13 cellular contexts compared by ENCODE assay signal in genomic region chr20:46343358-46344357, GRCh38. TPM values are rescaled to one million over a fixed set of nuclear protein-coding genes. Genes with fewer than 3 reads are reported as not detected.
DNase-seq lines count a peak whose midpoint lies in the region; ATAC-seq and TF ChIP-seq lines count a peak whose summit lies in the region.
"Had no signal": no experiment of that assay in that cellular context is flagged by ENCODE, and none has a peak within 500 bp of the region (broad histone marks: within the 10 kb centered on the region; RNA-seq: fewer than 3 reads in every experiment).

No MANE protein-coding gene starts in this region.

- H3K79me2 ChIP-seq in mammary epithelial cell (ENCODE audit: insufficient read depth, low read length): no peaks in the 10 kb centered on the region

- no peak overlapping the region for H3K27ac Mint-ChIP-seq in HFFc6

- no peaks in the 10 kb centered on the region for H3K79me1 ChIP-seq in neuronal stem cell (ENCODE audit: low read depth, low read length)

- H3K4me1 ChIP-seq in body of pancreas (peaks cover 14% of the 10 kb centered on the region), neuronal stem cell (ENCODE audit: control insufficient read depth in 2 of 2, insufficient read depth in 1 of 2, low read depth in 1 of 2, low read length in 2 of 2) (peaks cover 32 to 43% of the 10 kb centered on the region in 2 donors), mammary epithelial cell (ENCODE audit: insufficient read depth, low read length) (no peaks in the 10 kb centered on the region)

- H3K4me3 ChIP-seq in body of pancreas (no peak overlapping the region), neuronal stem cell (ENCODE audit: low read length in 2 of 2) (no peak overlapping the region), H7 (ENCODE audit: insufficient read depth, low read depth, low read length) (no peak overlapping the region), mammary epithelial cell (replicated peaks in 1 of 3; ENCODE audit: insufficient read depth in 1 of 3, low read depth in 2 of 3, low read length in 3 of 3) (no peak overlapping the region)
- H3K4me3 ChIP-seq: cardiac muscle cell, sigmoid colon, SK-N-MC had no signal

- H2BK5ac ChIP-seq in neuronal stem cell (ENCODE audit: low read length): no peak overlapping the region

- H4K8ac ChIP-seq in neuronal stem cell (ENCODE audit: low read depth, low read length): no peak overlapping the region

- no TSS peak for BruUV-seq in mammary epithelial cell (replicated peaks; lab: Mats Ljungman, UMichigan)

- TF ChIP-seq CTCF in HFFc6 (IDR thresholded peaks at IDR 0.05): no peak
- no peak for TF ChIP-seq CTCF in body of pancreas (IDR thresholded peaks at IDR 0.05)
- no peak for TF ChIP-seq CTCF in mammary epithelial cell (conservative IDR thresholded peaks at IDR 0.05 in 1 of 2, IDR thresholded peaks at IDR 0.05 in 1 of 2; ENCODE audit: extremely low read depth in 1 of 2, insufficient read depth in 1 of 2, low read depth in 1 of 2, low read length in 2 of 2)

- no peak overlapping the region for H3K14ac ChIP-seq in neuronal stem cell (ENCODE audit: low read length)

- no peak overlapping the region for H2BK15ac ChIP-seq in neuronal stem cell (ENCODE audit: low read length)

- peak overlapping the region; percentile 66 for H3K18ac ChIP-seq in neuronal stem cell (ENCODE audit: low read length)

- H3K36me3 ChIP-seq in body of pancreas (replicated peaks in 1 of 2; ENCODE audit: insufficient read depth in 1 of 2, low read depth in 2 of 2): no peaks in the 10 kb centered on the region
- H3K36me3 ChIP-seq in neuronal stem cell (replicated peaks in 1 of 2; ENCODE audit: control insufficient read depth in 2 of 2, insufficient read depth in 2 of 2, low read length in 2 of 2): no peaks in the 10 kb centered on the region
- no peaks in the 10 kb centered on the region for H3K36me3 ChIP-seq in H7 (replicated peaks; ENCODE audit: control insufficient read depth, insufficient read depth, low read length)
- no peaks in the 10 kb centered on the region for H3K36me3 ChIP-seq in mammary epithelial cell (ENCODE audit: insufficient read depth, low read length)
- H3K36me3 ChIP-seq: cardiac muscle cell, sigmoid colon had no signal

- peak overlapping the region; percentile 22; the same call in 1 of the 2 replicates for H3K4me3 Mint-ChIP-seq in HFFc6

- in situ Hi-C loops in mammary epithelial cell (cut with MboI; ENCODE audit: low sequenced_read_pairs in 2 of 2): loop anchor here in 1 of 2 donors (25.0 kb wide), 1 partner anchor 206 kb away; no protein-coding TSS in a partner anchor

- H2BK12ac ChIP-seq in neuronal stem cell (ENCODE audit: low read length): no peak overlapping the region

- no peak overlapping the region for H2BK120ac ChIP-seq in neuronal stem cell (ENCODE audit: low read depth, low read length)

- H3K27me3 Mint-ChIP-seq in HFFc6 (ENCODE audit: insufficient read depth): peaks cover 47% of the 10 kb centered on the region

- no peak for TF ChIP-seq POLR2A in body of pancreas (IDR thresholded peaks at IDR 0.05)

- no peak overlapping the region for H3K23ac ChIP-seq in neuronal stem cell (ENCODE audit: low read depth, low read length, poor library complexity)

- peaks cover 5% of the 10 kb centered on the region for H3K4me1 Mint-ChIP-seq in HFFc6 (ENCODE audit: low read depth)

- H3K9ac ChIP-seq in neuronal stem cell (ENCODE audit: low read depth, low read length, poor library complexity): no peak overlapping the region
- no peak overlapping the region for H3K9ac ChIP-seq in mammary epithelial cell (ENCODE audit: insufficient read depth, low read length)

- DNase-seq in NCI-H1436 (lab: John Stamatoyannopoulos, UW) (peak; percentile 13), NCI-H1436 treated with DMSO at 0.1 percent for 48 hours (lab: John Stamatoyannopoulos, UW) (no peak), HFFc6 (no peak), body of pancreas (no peak), neuronal stem cell (ENCODE audit: low spot score) (no peak), H7 (no peak), mammary epithelial cell (no peak)
- DNase-seq: ACHN, NCI-H1092 treated with DMSO at 0.1 percent for 48 hours, sigmoid colon had no signal

- dilution Hi-C loops in mammary epithelial cell (cut with HindIII; ENCODE audit: low sequenced_read_pairs): no loop called here

- peak overlapping the region; percentile 80 for H2AFZ ChIP-seq in neuronal stem cell (ENCODE audit: low read length)
- H2AFZ ChIP-seq in mammary epithelial cell (ENCODE audit: low read depth, low read length): no peak overlapping the region

- intact Hi-C loops in body of pancreas (cut with DNase I) (no loop called here), mammary epithelial cell (cut with micrococcal nuclease) (no loop called here)

- no peaks in the 10 kb centered on the region for H3K9me3 ChIP-seq in body of pancreas
- H3K9me3 ChIP-seq in neuronal stem cell (replicated peaks in 1 of 2; ENCODE audit: control insufficient read depth in 2 of 2, insufficient read depth in 1 of 2, low read depth in 1 of 2, low read length in 2 of 2): no peaks in the 10 kb centered on the region
- H3K9me3 ChIP-seq in mammary epithelial cell (replicated peaks; ENCODE audit: insufficient read depth, low read length): no peaks in the 10 kb centered on the region
- H3K9me3 ChIP-seq: sigmoid colon had no signal

- ATAC-seq in body of pancreas: peak; percentile 16
- ATAC-seq in GM19452 (IDR thresholded peaks at IDR 0.05; ENCODE audit: unreplicated experiment): no peak

- H3K4me2 ChIP-seq in neuronal stem cell (ENCODE audit: insufficient read depth, low read length, poor library complexity, severe bottlenecking) (no peak overlapping the region), mammary epithelial cell (ENCODE audit: insufficient read depth, low read depth, low read length) (no peak overlapping the region)

- no peak overlapping the region for H4K91ac ChIP-seq in neuronal stem cell (ENCODE audit: low read depth, low read length, poor library complexity)

- no peaks in the 10 kb centered on the region for H4K20me1 ChIP-seq in mammary epithelial cell (ENCODE audit: insufficient read depth, low read length)

- CTCF ChIA-PET in mammary epithelial cell (lab: Charles Lee; ENCODE audit: low non-redundant PET): no interaction called here

- H3K27ac ChIP-seq in body of pancreas: no peak overlapping the region
- H3K27ac ChIP-seq in neuronal stem cell (replicated peaks; ENCODE audit: low read length): no peak overlapping the region
- no peak overlapping the region for H3K27ac ChIP-seq in mammary epithelial cell (ENCODE audit: insufficient read depth, low read depth, low read length)
- H3K27ac ChIP-seq: cardiac muscle cell, sigmoid colon, SK-N-MC had no signal

- H3K27me3 ChIP-seq in body of pancreas (peaks cover 0 to 7% of the 10 kb centered on the region in 2 donors), neuronal stem cell (ENCODE audit: control insufficient read depth in 3 of 3, insufficient read depth in 3 of 3, low read depth in 1 of 3, low read length in 3 of 3) (no peaks in the 10 kb centered on the region), H7 (ENCODE audit: control insufficient read depth, insufficient read depth, low read length) (peaks cover 14% of the 10 kb centered on the region), mammary epithelial cell (ENCODE audit: insufficient read depth, low read length) (peaks cover 15% of the 10 kb centered on the region)
- H3K27me3 ChIP-seq: cardiac muscle cell had no signal

- no peak overlapping the region for H3K4ac ChIP-seq in neuronal stem cell (ENCODE audit: low read length)

- peak overlapping the region; percentile 71 for H2AK5ac ChIP-seq in neuronal stem cell (ENCODE audit: low read depth, low read length)

- H3K9me3 Mint-ChIP-seq in HFFc6: no peaks in the 10 kb centered on the region

- peaks cover 4% of the 10 kb centered on the region for H3K36me3 Mint-ChIP-seq in HFFc6 (ENCODE audit: low read depth)

- WGBS in body of pancreas, 2 donors: 11 to 18% methylated on average over 14 to 19 of the region's 19 CpGs
- WGBS in neuronal stem cell (ENCODE audit: extremely low coverage in 2 of 2, insufficient read length in 2 of 2, insufficient replicate concordance in 1 of 2), 2 donors: no CpG with 5 or more reads among the region's 19 CpGs
- WGBS in mammary epithelial cell (ENCODE audit: low coverage, missing lambda C conversion rate): 89% methylated on average over 7 of the region's 19 CpGs

RNA-seq across cellular contexts. Expression of gene CDH22, which starts 35.4 kb away (rescaled TPM):
- total RNA-seq in HFFc6 (2021; fragmentation: NEBNext Ultra II Directional; extraction: Animal tissue kit (Norgen Biotek cat#: 25700)): not detected
- total RNA-seq in body of pancreas (1 to 10 TPM; 1.3 to 2.1 TPM), mammary epithelial cell (not detected)
- 0.20 TPM for polyA plus RNA-seq in neuronal stem cell (2013, experiment 1 of 2)
- polyA plus RNA-seq in neuronal stem cell (2013, experiment 2 of 2): 0.19 TPM
- 0.03 TPM in 1 of 2 replicates, not detected in the other for total RNA-seq in H7 (2014; rRNA removed; shearing (Covaris generic))
- not detected for polyA plus RNA-seq in mammary epithelial cell
- not detected for polyA minus RNA-seq in mammary epithelial cell
- total RNA-seq: cardiac muscle cell had no signal
- polyA plus RNA-seq: cardiac muscle cell had no signal
